In the genomic region with DNA sequence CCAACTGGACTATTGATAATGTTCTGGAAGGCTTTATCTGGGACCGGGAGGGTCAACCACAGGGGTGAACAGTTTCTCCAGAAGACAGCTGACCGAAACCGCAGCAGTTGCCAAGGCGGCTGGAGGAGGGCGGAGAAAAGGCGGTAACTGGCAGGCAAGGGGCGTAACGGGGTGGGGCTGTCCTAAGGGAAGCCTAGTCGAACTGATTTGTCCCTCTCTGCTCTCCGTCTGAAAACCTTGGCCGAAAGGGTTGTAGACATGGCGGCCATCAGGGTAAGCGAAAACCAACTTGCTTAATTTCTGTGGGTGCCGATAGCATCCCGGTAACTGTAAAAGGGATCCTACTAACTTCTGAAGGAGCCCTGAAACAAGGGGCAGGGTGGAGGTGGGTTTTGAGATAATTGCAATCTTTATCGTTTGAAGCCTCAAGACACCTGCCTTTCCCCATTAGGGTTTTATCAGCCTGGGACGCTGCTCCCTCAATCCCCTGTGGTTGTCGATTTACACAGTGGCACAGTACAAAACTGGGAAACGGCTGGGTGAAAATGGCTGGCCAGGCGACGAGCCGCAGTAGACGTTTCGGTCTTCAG, we compare ENCODE assay signal across 1 cellular context.
TF ChIP-seq lines count a peak whose summit lies in the region.

A gene with protein sequence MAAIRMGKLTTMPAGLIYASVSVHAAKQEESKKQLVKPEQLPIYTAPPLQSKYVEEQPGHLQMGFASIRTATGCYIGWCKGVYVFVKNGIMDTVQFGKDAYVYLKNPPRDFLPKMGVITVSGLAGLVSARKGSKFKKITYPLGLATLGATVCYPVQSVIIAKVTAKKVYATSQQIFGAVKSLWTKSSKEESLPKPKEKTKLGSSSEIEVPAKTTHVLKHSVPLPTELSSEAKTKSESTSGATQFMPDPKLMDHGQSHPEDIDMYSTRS (plus strand): TSS at position 223 of the 590 bp plus-strand sequence. CDS start 36 bp downstream, at position 259.

TF ChIP-seq in H1, 55 proteins besides CTCF, POLR2A, EP300 and RAD21:
- TF ChIP-seq SP1 (IDR thresholded peaks at IDR 0.05; ENCODE audit: low read depth, low read length) (peak; percentile 14; the same call in 1 of the 2 replicates), ASH2L (IDR thresholded peaks at IDR 0.05; ENCODE audit: low read length) (no peak), TBP (IDR thresholded peaks at IDR 0.05; ENCODE audit: low read depth, low read length) (peak; percentile 62; the same call in 1 of the 2 replicates), TAF1 (IDR thresholded peaks at IDR 0.05; ENCODE audit: low read depth, low read length) (peak; percentile 81), HDAC6 (IDR thresholded peaks at IDR 0.05; ENCODE audit: low read depth, low read length) (no peak), GABPA (IDR thresholded peaks at IDR 0.05; ENCODE audit: borderline replicate concordance, insufficient read depth, low read length) (no peak), CEBPB (IDR thresholded peaks at IDR 0.05; ENCODE audit: low read depth, low read length) (no peak), KDM5A (IDR thresholded peaks at IDR 0.05; ENCODE audit: low read length) (no peak), SIN3A (conservative IDR thresholded peaks at IDR 0.05 in 1 of 2, IDR thresholded peaks at IDR 0.05 in 1 of 2; ENCODE audit: low read depth in 1 of 2, low read length in 2 of 2) (no peak), PHF8 (conservative IDR thresholded peaks at IDR 0.05; ENCODE audit: low read depth, low read length) (peak; percentile 69), RXRA (IDR thresholded peaks at IDR 0.05; ENCODE audit: insufficient read depth, low read depth, low read length) (no peak), SAP30 (IDR thresholded peaks at IDR 0.05; ENCODE audit: insufficient read depth, insufficient replicate concordance, low read length) (no peak), CTBP2 (IDR thresholded peaks at IDR 0.05; ENCODE audit: borderline replicate concordance, insufficient read depth, insufficient read length, low read length) (no peak), POLR2AphosphoS5 (IDR thresholded peaks at IDR 0.05; ENCODE audit: low read depth, low read length) (peak; percentile 87; the same call in 1 of the 2 replicates), CBX5 (IDR thresholded peaks at IDR 0.05; ENCODE audit: low read depth, low read length) (no peak), FOSL1 (IDR thresholded peaks at IDR 0.05; ENCODE audit: insufficient read depth, low read depth, low read length) (no peak), TCF12 (IDR thresholded peaks at IDR 0.05; ENCODE audit: low read depth, low read length) (no peak), TEAD4 (IDR thresholded peaks at IDR 0.05; ENCODE audit: low read depth, low read length) (no peak), YY1 (IDR thresholded peaks at IDR 0.05; ENCODE audit: low read depth, low read length) (peak; percentile 91), MAFK (IDR thresholded peaks at IDR 0.05; ENCODE audit: low read depth, low read length) (no peak)
- TF ChIP-seq, protein P1, sequence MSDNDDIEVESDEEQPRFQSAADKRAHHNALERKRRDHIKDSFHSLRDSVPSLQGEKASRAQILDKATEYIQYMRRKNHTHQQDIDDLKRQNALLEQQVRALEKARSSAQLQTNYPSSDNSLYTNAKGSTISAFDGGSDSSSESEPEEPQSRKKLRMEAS (IDR thresholded peaks at IDR 0.05), result no peak
- TF ChIP-seq, protein P2, sequence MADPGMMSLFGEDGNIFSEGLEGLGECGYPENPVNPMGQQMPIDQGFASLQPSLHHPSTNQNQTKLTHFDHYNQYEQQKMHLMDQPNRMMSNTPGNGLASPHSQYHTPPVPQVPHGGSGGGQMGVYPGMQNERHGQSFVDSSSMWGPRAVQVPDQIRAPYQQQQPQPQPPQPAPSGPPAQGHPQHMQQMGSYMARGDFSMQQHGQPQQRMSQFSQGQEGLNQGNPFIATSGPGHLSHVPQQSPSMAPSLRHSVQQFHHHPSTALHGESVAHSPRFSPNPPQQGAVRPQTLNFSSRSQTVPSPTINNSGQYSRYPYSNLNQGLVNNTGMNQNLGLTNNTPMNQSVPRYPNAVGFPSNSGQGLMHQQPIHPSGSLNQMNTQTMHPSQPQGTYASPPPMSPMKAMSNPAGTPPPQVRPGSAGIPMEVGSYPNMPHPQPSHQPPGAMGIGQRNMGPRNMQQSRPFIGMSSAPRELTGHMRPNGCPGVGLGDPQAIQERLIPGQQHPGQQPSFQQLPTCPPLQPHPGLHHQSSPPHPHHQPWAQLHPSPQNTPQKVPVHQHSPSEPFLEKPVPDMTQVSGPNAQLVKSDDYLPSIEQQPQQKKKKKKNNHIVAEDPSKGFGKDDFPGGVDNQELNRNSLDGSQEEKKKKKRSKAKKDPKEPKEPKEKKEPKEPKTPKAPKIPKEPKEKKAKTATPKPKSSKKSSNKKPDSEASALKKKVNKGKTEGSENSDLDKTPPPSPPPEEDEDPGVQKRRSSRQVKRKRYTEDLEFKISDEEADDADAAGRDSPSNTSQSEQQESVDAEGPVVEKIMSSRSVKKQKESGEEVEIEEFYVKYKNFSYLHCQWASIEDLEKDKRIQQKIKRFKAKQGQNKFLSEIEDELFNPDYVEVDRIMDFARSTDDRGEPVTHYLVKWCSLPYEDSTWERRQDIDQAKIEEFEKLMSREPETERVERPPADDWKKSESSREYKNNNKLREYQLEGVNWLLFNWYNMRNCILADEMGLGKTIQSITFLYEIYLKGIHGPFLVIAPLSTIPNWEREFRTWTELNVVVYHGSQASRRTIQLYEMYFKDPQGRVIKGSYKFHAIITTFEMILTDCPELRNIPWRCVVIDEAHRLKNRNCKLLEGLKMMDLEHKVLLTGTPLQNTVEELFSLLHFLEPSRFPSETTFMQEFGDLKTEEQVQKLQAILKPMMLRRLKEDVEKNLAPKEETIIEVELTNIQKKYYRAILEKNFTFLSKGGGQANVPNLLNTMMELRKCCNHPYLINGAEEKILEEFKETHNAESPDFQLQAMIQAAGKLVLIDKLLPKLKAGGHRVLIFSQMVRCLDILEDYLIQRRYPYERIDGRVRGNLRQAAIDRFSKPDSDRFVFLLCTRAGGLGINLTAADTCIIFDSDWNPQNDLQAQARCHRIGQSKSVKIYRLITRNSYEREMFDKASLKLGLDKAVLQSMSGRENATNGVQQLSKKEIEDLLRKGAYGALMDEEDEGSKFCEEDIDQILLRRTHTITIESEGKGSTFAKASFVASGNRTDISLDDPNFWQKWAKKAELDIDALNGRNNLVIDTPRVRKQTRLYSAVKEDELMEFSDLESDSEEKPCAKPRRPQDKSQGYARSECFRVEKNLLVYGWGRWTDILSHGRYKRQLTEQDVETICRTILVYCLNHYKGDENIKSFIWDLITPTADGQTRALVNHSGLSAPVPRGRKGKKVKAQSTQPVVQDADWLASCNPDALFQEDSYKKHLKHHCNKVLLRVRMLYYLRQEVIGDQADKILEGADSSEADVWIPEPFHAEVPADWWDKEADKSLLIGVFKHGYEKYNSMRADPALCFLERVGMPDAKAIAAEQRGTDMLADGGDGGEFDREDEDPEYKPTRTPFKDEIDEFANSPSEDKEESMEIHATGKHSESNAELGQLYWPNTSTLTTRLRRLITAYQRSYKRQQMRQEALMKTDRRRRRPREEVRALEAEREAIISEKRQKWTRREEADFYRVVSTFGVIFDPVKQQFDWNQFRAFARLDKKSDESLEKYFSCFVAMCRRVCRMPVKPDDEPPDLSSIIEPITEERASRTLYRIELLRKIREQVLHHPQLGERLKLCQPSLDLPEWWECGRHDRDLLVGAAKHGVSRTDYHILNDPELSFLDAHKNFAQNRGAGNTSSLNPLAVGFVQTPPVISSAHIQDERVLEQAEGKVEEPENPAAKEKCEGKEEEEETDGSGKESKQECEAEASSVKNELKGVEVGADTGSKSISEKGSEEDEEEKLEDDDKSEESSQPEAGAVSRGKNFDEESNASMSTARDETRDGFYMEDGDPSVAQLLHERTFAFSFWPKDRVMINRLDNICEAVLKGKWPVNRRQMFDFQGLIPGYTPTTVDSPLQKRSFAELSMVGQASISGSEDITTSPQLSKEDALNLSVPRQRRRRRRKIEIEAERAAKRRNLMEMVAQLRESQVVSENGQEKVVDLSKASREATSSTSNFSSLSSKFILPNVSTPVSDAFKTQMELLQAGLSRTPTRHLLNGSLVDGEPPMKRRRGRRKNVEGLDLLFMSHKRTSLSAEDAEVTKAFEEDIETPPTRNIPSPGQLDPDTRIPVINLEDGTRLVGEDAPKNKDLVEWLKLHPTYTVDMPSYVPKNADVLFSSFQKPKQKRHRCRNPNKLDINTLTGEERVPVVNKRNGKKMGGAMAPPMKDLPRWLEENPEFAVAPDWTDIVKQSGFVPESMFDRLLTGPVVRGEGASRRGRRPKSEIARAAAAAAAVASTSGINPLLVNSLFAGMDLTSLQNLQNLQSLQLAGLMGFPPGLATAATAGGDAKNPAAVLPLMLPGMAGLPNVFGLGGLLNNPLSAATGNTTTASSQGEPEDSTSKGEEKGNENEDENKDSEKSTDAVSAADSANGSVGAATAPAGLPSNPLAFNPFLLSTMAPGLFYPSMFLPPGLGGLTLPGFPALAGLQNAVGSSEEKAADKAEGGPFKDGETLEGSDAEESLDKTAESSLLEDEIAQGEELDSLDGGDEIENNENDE (IDR thresholded peaks at IDR 0.05; ENCODE audit: insufficient replicate concordance, low read length), result no peak
TF ChIP-seq in H1: peak in this region for 6.
